In the genomic region with DNA sequence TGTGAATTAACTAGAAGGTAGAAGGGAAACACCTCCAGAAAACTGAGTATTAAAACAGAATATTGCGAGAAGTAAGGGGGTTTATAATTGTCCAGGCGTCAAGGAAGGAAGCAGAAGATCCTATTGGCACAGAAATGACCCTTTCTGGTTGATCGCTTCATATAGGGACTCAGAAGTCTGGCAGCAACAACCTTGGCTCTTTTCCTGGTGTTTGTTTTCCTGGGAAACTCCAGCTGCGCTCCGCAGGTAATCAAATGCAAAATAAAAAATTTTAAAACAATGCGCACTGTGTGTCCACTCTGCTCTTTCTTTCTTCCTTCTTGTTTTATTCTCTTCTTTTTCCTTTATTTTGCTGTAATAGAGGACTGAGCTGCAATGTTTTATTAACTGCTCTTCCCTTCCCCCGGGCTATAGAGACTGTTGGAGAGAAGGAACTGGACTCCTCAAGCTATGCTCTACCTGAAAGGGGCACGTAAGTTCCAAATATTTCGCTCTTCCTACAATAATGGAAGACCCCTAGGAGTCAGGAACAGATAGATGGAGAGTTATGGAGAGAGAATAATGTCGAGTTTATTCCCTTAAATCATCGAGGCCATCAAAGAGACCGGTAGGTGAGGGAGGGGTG, we compare ENCODE assay signal across 8 cellular contexts. TPM values are rescaled to one million over a fixed set of nuclear protein-coding genes. Genes with fewer than 3 reads are reported as not detected.
A peak's percentile ranks its signal among the peaks of the same experiment; 100 is the strongest.
DNase-seq lines count a peak whose midpoint lies in the region; ATAC-seq and TF ChIP-seq lines count a peak whose summit lies in the region.

No MANE protein-coding gene starts in this region.

- TF ChIP-seq CTCF in GM06990 (IDR thresholded peaks at IDR 0.05; ENCODE audit: insufficient read depth, low read length, poor library complexity, severe bottlenecking) (no peak), epithelial cell of esophagus (IDR thresholded peaks at IDR 0.05; ENCODE audit: insufficient read depth, low read depth, low read length, missing control alignments) (no peak), parathyroid adenoma (IDR thresholded peaks at IDR 0.05) (no peak), tibial nerve (IDR thresholded peaks at IDR 0.05) (no peak)

- peak overlapping the region; percentile 90 for H2AFZ ChIP-seq in parathyroid adenoma

- H3K4me1 ChIP-seq in parathyroid adenoma: no peaks in the 10 kb centered on the region
- peaks cover 0 to 19% (median 2%) of the 10 kb centered on the region in 4 donors for H3K4me1 ChIP-seq in tibial nerve

- ATAC-seq in GM19455 (IDR thresholded peaks at IDR 0.05; ENCODE audit: unreplicated experiment): no peak
- ATAC-seq in GM18861 (IDR thresholded peaks at IDR 0.05; ENCODE audit: unreplicated experiment): no peak

- no peaks in the 10 kb centered on the region; the same call in 1 of the 2 replicates for H3K27me3 ChIP-seq in GM06990 (replicated peaks; ENCODE audit: control insufficient read depth, insufficient read depth, low read length)
- no peaks in the 10 kb centered on the region for H3K27me3 ChIP-seq in parathyroid adenoma (ENCODE audit: control insufficient read depth, insufficient read depth, low read length)
- H3K27me3 ChIP-seq in tibial nerve: peaks cover 0 to 16% of the 10 kb centered on the region in 2 donors

- intact Hi-C loops in head of caudate nucleus (cut with DNase I): loop anchor here (10.0 kb wide), 1 partner anchor 128 kb away; a partner anchor contains a TSS

- no peaks in the 10 kb centered on the region for H3K79me2 ChIP-seq in parathyroid adenoma

- WGBS in tibial nerve, 2 donors: 43 to 49% methylated on average over 12 of the region's 12 CpGs

- H3K4me2 ChIP-seq in parathyroid adenoma (ENCODE audit: low read length): peak overlapping the region; percentile 97

- H3K9me3 ChIP-seq in parathyroid adenoma (ENCODE audit: control insufficient read depth, low read length): no peaks in the 10 kb centered on the region
- no peaks in the 10 kb centered on the region for H3K9me3 ChIP-seq in tibial nerve

- DNase-seq in GM06990 (ENCODE audit: extremely low read depth, insufficient read length): no peak
- DNase-seq in NCI-H460 (ENCODE audit: extremely low read depth, low read depth): peak; percentile 15
- no peak for DNase-seq in epithelial cell of esophagus (ENCODE audit: low read depth)
- no peak for DNase-seq in head of caudate nucleus
- DNase-seq in tibial nerve (ENCODE audit: low spot score in 2 of 2): no peak

- H3K9ac ChIP-seq in parathyroid adenoma: no peak overlapping the region

- H3K4me3 ChIP-seq in GM06990 (replicated peaks; ENCODE audit: low read depth, low read length) (peak overlapping the region; percentile 76), epithelial cell of esophagus (ENCODE audit: low read length) (peak overlapping the region; percentile 63), parathyroid adenoma (ENCODE audit: low read depth, low read length) (peak overlapping the region; percentile 63), tibial nerve (peak overlapping the region in 2 of 4 donors; percentile 47 to 62)

- no peak for TF ChIP-seq EP300 in tibial nerve (IDR thresholded peaks at IDR 0.05)

- no peak overlapping the region for H3K27ac ChIP-seq in parathyroid adenoma
- H3K27ac ChIP-seq in tibial nerve: no peak overlapping the region

- H3K36me3 ChIP-seq in GM06990 (ENCODE audit: control insufficient read depth, insufficient read depth, low read length) (no peaks in the 10 kb centered on the region), parathyroid adenoma (ENCODE audit: control insufficient read depth, insufficient read depth, low read length) (no peaks in the 10 kb centered on the region), tibial nerve (no peaks in the 10 kb centered on the region)

- no peak for TF ChIP-seq POLR2A in tibial nerve (IDR thresholded peaks at IDR 0.05)

RNA-seq across cellular contexts. Expression of a gene that starts 0.7 kb away (rescaled TPM):
- total RNA-seq in NCI-H460 (2014; rRNA removed; shearing (Covaris generic)): 310 and 328 TPM in 2 replicates
- 106 and 134 TPM in 2 replicates for polyA plus RNA-seq in NCI-H460 (2014; cell fraction: nucleus; rRNA removed)
- 1 to 10 TPM in 3 of 4 donors, not detected in 1; 1.5 to 2.4 (median 1.6) TPM for total RNA-seq in tibial nerve

RNA-seq across cellular contexts. Expression of a gene that starts 25.2 kb away (rescaled TPM):
- 50.0 and 55.9 TPM in 2 replicates for total RNA-seq in NCI-H460 (2014; rRNA removed; shearing (Covaris generic))
- 30.2 and 56.4 TPM in 2 replicates for polyA plus RNA-seq in NCI-H460 (2014; cell fraction: nucleus; rRNA removed)
- 10 to 100 TPM; 16.8 to 28.8 (median 18.8) TPM for total RNA-seq in tibial nerve

RNA-seq across cellular contexts. Expression of a gene that starts 25.4 kb away (rescaled TPM):
- total RNA-seq in NCI-H460 (2014; rRNA removed; shearing (Covaris generic)): 38.0 and 41.3 TPM in 2 replicates
- 54.0 and 61.9 TPM in 2 replicates for polyA plus RNA-seq in NCI-H460 (2014; cell fraction: nucleus; rRNA removed)
- 10 to 100 TPM; 21.4 to 33.0 (median 30.8) TPM for total RNA-seq in tibial nerve

Comparison
In these comparisons a context has a peak if more than half of its experiments do, and no peak if none do; other contexts are left out.
1. RNA of a gene that starts 0.7 kb away (total RNA-seq): 310 to 328 TPM in NCI-H460; 1.5 to 2.4 TPM in tibial nerve; every median in the first group is over 10 times any median in the second.